1 cellular context compared by ENCODE assay signal in genomic region chr2:62934501-62934900, GRCh38.
TF ChIP-seq lines count a peak whose summit lies in the region.

No MANE protein-coding gene starts in this region.

TF ChIP-seq in GM23338, 12 proteins besides CTCF, POLR2A, EP300 and RAD21 (continued from another document):
- TF ChIP-seq ZNF462 (CRISPR knock-in tag; IDR thresholded peaks at IDR 0.05) (no peak), ETS1 (IDR thresholded peaks at IDR 0.05) (no peak), STAT1 (IDR thresholded peaks at IDR 0.05; ENCODE audit: unreplicated experiment) (no peak), EZH2 (IDR thresholded peaks at IDR 0.05; ENCODE audit: low read depth, unreplicated experiment) (no peak), JUNB (IDR thresholded peaks at IDR 0.05; ENCODE audit: unreplicated experiment) (no peak), NANOG (IDR thresholded peaks at IDR 0.05; ENCODE audit: borderline replicate concordance) (no peak), CREB1 (CRISPR knock-in tag; IDR thresholded peaks at IDR 0.05; ENCODE audit: low read depth) (no peak), EZH2phosphoT487 (IDR thresholded peaks at IDR 0.05; ENCODE audit: unreplicated experiment) (no peak)
- TF ChIP-seq, protein P1, sequence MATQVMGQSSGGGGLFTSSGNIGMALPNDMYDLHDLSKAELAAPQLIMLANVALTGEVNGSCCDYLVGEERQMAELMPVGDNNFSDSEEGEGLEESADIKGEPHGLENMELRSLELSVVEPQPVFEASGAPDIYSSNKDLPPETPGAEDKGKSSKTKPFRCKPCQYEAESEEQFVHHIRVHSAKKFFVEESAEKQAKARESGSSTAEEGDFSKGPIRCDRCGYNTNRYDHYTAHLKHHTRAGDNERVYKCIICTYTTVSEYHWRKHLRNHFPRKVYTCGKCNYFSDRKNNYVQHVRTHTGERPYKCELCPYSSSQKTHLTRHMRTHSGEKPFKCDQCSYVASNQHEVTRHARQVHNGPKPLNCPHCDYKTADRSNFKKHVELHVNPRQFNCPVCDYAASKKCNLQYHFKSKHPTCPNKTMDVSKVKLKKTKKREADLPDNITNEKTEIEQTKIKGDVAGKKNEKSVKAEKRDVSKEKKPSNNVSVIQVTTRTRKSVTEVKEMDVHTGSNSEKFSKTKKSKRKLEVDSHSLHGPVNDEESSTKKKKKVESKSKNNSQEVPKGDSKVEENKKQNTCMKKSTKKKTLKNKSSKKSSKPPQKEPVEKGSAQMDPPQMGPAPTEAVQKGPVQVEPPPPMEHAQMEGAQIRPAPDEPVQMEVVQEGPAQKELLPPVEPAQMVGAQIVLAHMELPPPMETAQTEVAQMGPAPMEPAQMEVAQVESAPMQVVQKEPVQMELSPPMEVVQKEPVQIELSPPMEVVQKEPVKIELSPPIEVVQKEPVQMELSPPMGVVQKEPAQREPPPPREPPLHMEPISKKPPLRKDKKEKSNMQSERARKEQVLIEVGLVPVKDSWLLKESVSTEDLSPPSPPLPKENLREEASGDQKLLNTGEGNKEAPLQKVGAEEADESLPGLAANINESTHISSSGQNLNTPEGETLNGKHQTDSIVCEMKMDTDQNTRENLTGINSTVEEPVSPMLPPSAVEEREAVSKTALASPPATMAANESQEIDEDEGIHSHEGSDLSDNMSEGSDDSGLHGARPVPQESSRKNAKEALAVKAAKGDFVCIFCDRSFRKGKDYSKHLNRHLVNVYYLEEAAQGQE (IDR thresholded peaks at IDR 0.05; ENCODE audit: unreplicated experiment) = no peak
TF ChIP-seq in GM23338: peak in this region for 0.
